Comparison of ENCODE assay signal across 8 cellular contexts in genomic region chr12:79688376-79689040, GRCh38. TPM values are rescaled to one million over a fixed set of nuclear protein-coding genes. Genes with fewer than 3 reads are reported as not detected.
DNase-seq lines count a peak whose midpoint lies in the region; ATAC-seq and TF ChIP-seq lines count a peak whose summit lies in the region.

No MANE protein-coding gene starts in this region.

- H2AFZ ChIP-seq in SU-DHL-6 (ENCODE audit: low read depth, low read length, severe bottlenecking), result peak overlapping the region; percentile 82
- H2AFZ ChIP-seq in hepatocyte, result no peak overlapping the region

- H3K9ac ChIP-seq in SU-DHL-6 (ENCODE audit: low read length), result peak overlapping the region; percentile 87

- no peak for TF ChIP-seq POLR2A in suprapubic skin (IDR thresholded peaks at IDR 0.05)

- H3K79me2 ChIP-seq in SU-DHL-6 (ENCODE audit: insufficient read depth, low read length) (peaks cover 63% of the 10 kb centered on the region), hepatocyte (peaks cover 61% of the 10 kb centered on the region)

- peaks cover 10% of the 10 kb centered on the region; the same call in 1 of the 2 replicates for H3F3A ChIP-seq in SU-DHL-6 (ENCODE audit: insufficient read depth)

- H3K27ac ChIP-seq in right atrium auricular region (peak overlapping the region in 1 of 2 donors; percentile 85), SU-DHL-6 (ENCODE audit: low read depth, low read length) (peak overlapping the region; percentile 63), hepatocyte (peak overlapping the region; percentile 97), suprapubic skin (peak overlapping the region; percentile 93)

- TF ChIP-seq EP300 in suprapubic skin (IDR thresholded peaks at IDR 0.05), result no peak

- TF ChIP-seq CTCF in right atrium auricular region (IDR thresholded peaks at IDR 0.05) (no peak), SU-DHL-6 (IDR thresholded peaks at IDR 0.05; ENCODE audit: insufficient read depth, low read length, poor library complexity, severe bottlenecking) (no peak), hepatocyte (IDR thresholded peaks at IDR 0.05; ENCODE audit: poor library complexity) (no peak), suprapubic skin (IDR thresholded peaks at IDR 0.05) (no peak)

- no peak for ATAC-seq in GM18873 (IDR thresholded peaks at IDR 0.05; ENCODE audit: low FRiP score, unreplicated experiment)
- no peak for ATAC-seq in HG03280 (IDR thresholded peaks at IDR 0.05; ENCODE audit: unreplicated experiment)

- H3K36me3 ChIP-seq in right atrium auricular region (no peaks in the 10 kb centered on the region), SU-DHL-6 (ENCODE audit: low read length) (0 out of 2 replicates have a peak, but pooled peaks cover 4% of the 10 kb centered on the region), hepatocyte (replicated peaks; ENCODE audit: insufficient read depth, low read depth) (no peaks in the 10 kb centered on the region), suprapubic skin (no peaks in the 10 kb centered on the region)

- no peaks in the 10 kb centered on the region for H3K9me2 ChIP-seq in SU-DHL-6 (replicated peaks; ENCODE audit: insufficient read depth, low read length)
- H3K9me2 ChIP-seq in hepatocyte (replicated peaks; ENCODE audit: insufficient read depth), result no peaks in the 10 kb centered on the region

- peak overlapping the region; percentile 76 for H3K4me2 ChIP-seq in SU-DHL-6 (ENCODE audit: low read depth, low read length, poor library complexity, severe bottlenecking)
- peak overlapping the region; percentile 87 for H3K4me2 ChIP-seq in hepatocyte

- peak overlapping the region; percentile 79 to 96 for H3K4me3 ChIP-seq in right atrium auricular region
- peak overlapping the region; percentile 87 for H3K4me3 ChIP-seq in SU-DHL-6 (ENCODE audit: insufficient read depth, low read length, poor library complexity, severe bottlenecking)
- peak overlapping the region; percentile 82 for H3K4me3 ChIP-seq in hepatocyte
- peak overlapping the region; percentile 85 for H3K4me3 ChIP-seq in suprapubic skin

- H3K4me1 ChIP-seq in right atrium auricular region (peaks cover 0 to 14% of the 10 kb centered on the region in 2 donors), hepatocyte (ENCODE audit: insufficient read depth) (peaks cover 11% of the 10 kb centered on the region), suprapubic skin (peaks cover 53% of the 10 kb centered on the region)

- peaks cover 34% of the 10 kb centered on the region for H4K20me1 ChIP-seq in SU-DHL-6 (ENCODE audit: low read depth, low read length)
- H4K20me1 ChIP-seq in hepatocyte (ENCODE audit: insufficient read depth, poor library complexity, severe bottlenecking), result no peaks in the 10 kb centered on the region

- intact Hi-C loops in cardiac septum (cut with DNase I), result loop anchor here (5.0 kb wide), 1 partner anchor 131 kb away; no protein-coding TSS in a partner anchor

- DNase-seq in right atrium auricular region (ENCODE audit: low spot score) (no peak), cardiac septum (ENCODE audit: low spot score) (no peak), hepatocyte (ENCODE audit: low spot score) (no peak), suprapubic skin (ENCODE audit: low spot score in 2 of 2) (no peak), NCI-H2227 treated with DMSO at 0.1 percent for 48 hours (lab: John Stamatoyannopoulos, UW) (no peak)

- no peaks in the 10 kb centered on the region for H3K27me3 ChIP-seq in right atrium auricular region
- no peaks in the 10 kb centered on the region for H3K27me3 ChIP-seq in SU-DHL-6 (ENCODE audit: low read length)
- H3K27me3 ChIP-seq in hepatocyte, result no peaks in the 10 kb centered on the region
- H3K27me3 ChIP-seq in suprapubic skin, result no peaks in the 10 kb centered on the region

- no peaks in the 10 kb centered on the region for H3K9me3 ChIP-seq in right atrium auricular region
- H3K9me3 ChIP-seq in SU-DHL-6 (ENCODE audit: insufficient read depth, low read length), result no peaks in the 10 kb centered on the region
- no peaks in the 10 kb centered on the region for H3K9me3 ChIP-seq in hepatocyte (ENCODE audit: low read depth)
- no peaks in the 10 kb centered on the region for H3K9me3 ChIP-seq in suprapubic skin

- 11% methylated on average over 6 of the region's 6 CpGs for WGBS in hepatocyte (ENCODE audit: low lambda C conversion rate, missing lambda C conversion rate)
- WGBS in suprapubic skin, result 10% methylated on average over 6 of the region's 6 CpGs

RNA-seq across cellular contexts. Expression of gene PAWR, which starts 2.3 kb away (rescaled TPM):
- 10 to 100 TPM; 14.2 to 24.3 TPM for total RNA-seq in right atrium auricular region
- total RNA-seq in cardiac septum, result 6.6 TPM
- total RNA-seq in hepatocyte, result 30.2 and 40.5 TPM in 2 replicates
- 54.9 and 70.9 TPM in 2 replicates for polyA plus RNA-seq in hepatocyte
- total RNA-seq in suprapubic skin, result 100 to 1,000 TPM in 1 of 4 donors, 10 to 100 TPM in 3; 57.5 to 109 (median 63.0) TPM
